16 cellular contexts compared by ENCODE assay signal in genomic region chr20:56420940-56421688, GRCh38. TPM values are rescaled to one million over a fixed set of nuclear protein-coding genes. Genes with fewer than 3 reads are reported as not detected.
DNase-seq lines count a peak whose midpoint lies in the region; ATAC-seq lines count a peak whose summit lies in the region.
"Had no signal": no experiment of that assay in that cellular context is flagged by ENCODE, and none has a peak within 500 bp of the region (broad histone marks: within the 10 kb centered on the region; RNA-seq: fewer than 3 reads in every experiment).

No MANE protein-coding gene starts in this region.

- H3K4me3 Mint-ChIP-seq in activated CD4-positive, alpha-beta T cell treated with anti-CD3 and anti-CD28 coated beads for 36 hours, result no peak overlapping the region
- peak overlapping the region in 5 of 7 donors; percentile 18 to 60 (median 41) for H3K4me3 Mint-ChIP-seq in CD8-positive, alpha-beta memory T cell
- H3K4me3 Mint-ChIP-seq in activated naive CD8-positive, alpha-beta T cell treated with anti-CD3 and anti-CD28 coated beads for 36 hours, result no peak overlapping the region
- H3K4me3 Mint-ChIP-seq in naive thymus-derived CD4-positive, alpha-beta T cell, result peak overlapping the region; percentile 44 to 78 (median 68)
- H3K4me3 Mint-ChIP-seq: neural crest cell had no signal

- POLR2A ChIA-PET in activated CD4-positive, alpha-beta T cell treated with anti-CD3 and anti-CD28 coated beads for 36 hours (lab: Charles Lee), result no interaction called here
- POLR2A ChIA-PET in CD8-positive, alpha-beta memory T cell (lab: Charles Lee), result interaction anchor here (1.1 kb wide), 1 partner anchor 28 kb away, joined by 3 read pairs; no protein-coding TSS in a partner anchor
- POLR2A ChIA-PET in naive thymus-derived CD4-positive, alpha-beta T cell (lab: Charles Lee), result interaction anchor here (0.6 to 8.4 kb wide), 8 partner anchors 8 to 47 kb away, joined by 3 to 67 read pairs (median 4); partner anchors contain the start of genes AURKA, CASS4 and RTF2

- no peaks in the 10 kb centered on the region for H3K27me3 Mint-ChIP-seq in activated CD4-positive, alpha-beta T cell treated with anti-CD3 and anti-CD28 coated beads for 36 hours
- H3K27me3 Mint-ChIP-seq in CD8-positive, alpha-beta memory T cell, result peaks cover 0 to 1% of the 10 kb centered on the region in 2 donors
- H3K27me3 Mint-ChIP-seq in activated naive CD8-positive, alpha-beta T cell treated with anti-CD3 and anti-CD28 coated beads for 36 hours, result no peaks in the 10 kb centered on the region
- H3K27me3 Mint-ChIP-seq in naive thymus-derived CD4-positive, alpha-beta T cell, result no peaks in the 10 kb centered on the region

- no peak overlapping the region for H3K4me3 ChIP-seq in CD8-positive, alpha-beta memory T cell (ENCODE audit: low read length)
- no peak overlapping the region for H3K4me3 ChIP-seq in naive thymus-derived CD4-positive, alpha-beta T cell (ENCODE audit: low read length)
- H3K4me3 ChIP-seq: Peyer's patch, uterus had no signal

- no peaks in the 10 kb centered on the region for H3K9me3 ChIP-seq in CD8-positive, alpha-beta memory T cell (ENCODE audit: low read length)
- no peaks in the 10 kb centered on the region for H3K9me3 ChIP-seq in naive thymus-derived CD4-positive, alpha-beta T cell (ENCODE audit: control insufficient read depth in 2 of 3, low read length in 3 of 3)
- H3K9me3 ChIP-seq: Peyer's patch, uterus had no signal

- DNase-seq in activated CD4-positive, alpha-beta T cell treated with anti-CD3 and anti-CD28 coated beads for 36 hours, result no peak
- DNase-seq in activated CD4-positive, alpha-beta T cell treated with anti-CD3 and anti-CD28 coated beads, Interleukin-2, amount 50 U/mL, for 48 hours, result no peak
- DNase-seq in CD8-positive, alpha-beta memory T cell, result no peak
- no peak for DNase-seq in activated naive CD8-positive, alpha-beta T cell treated with anti-CD3 and anti-CD28 coated beads for 36 hours
- peak in 1 of 9 donors; percentile 20 for DNase-seq in naive thymus-derived CD4-positive, alpha-beta T cell
- DNase-seq in germinal center (ENCODE audit: low spot score) (no peak), cerebellum (ENCODE audit: low spot score) (no peak)
- DNase-seq: COR-L47, erythroblast, GOT3, NCI-H1436, Peyer's patch, uterus had no signal

- peaks cover 11% of the 10 kb centered on the region for H3K36me3 Mint-ChIP-seq in activated CD4-positive, alpha-beta T cell treated with anti-CD3 and anti-CD28 coated beads for 36 hours (ENCODE audit: low read depth)
- H3K36me3 Mint-ChIP-seq in CD8-positive, alpha-beta memory T cell, result peaks cover 0 to 11% (median 11%) of the 10 kb centered on the region in 3 donors
- H3K36me3 Mint-ChIP-seq in activated naive CD8-positive, alpha-beta T cell treated with anti-CD3 and anti-CD28 coated beads for 36 hours, result peaks cover 32% of the 10 kb centered on the region
- peaks cover 0 to 20% (median 8%) of the 10 kb centered on the region in 5 donors for H3K36me3 Mint-ChIP-seq in naive thymus-derived CD4-positive, alpha-beta T cell

- H3K36me3 ChIP-seq in CD8-positive, alpha-beta memory T cell (ENCODE audit: insufficient read depth, low read length), result no peaks in the 10 kb centered on the region
- H3K36me3 ChIP-seq in naive thymus-derived CD4-positive, alpha-beta T cell (ENCODE audit: control insufficient read depth in 2 of 3, insufficient read depth in 3 of 3, low read length in 3 of 3), result no peaks in the 10 kb centered on the region
- H3K36me3 ChIP-seq: Peyer's patch, uterus had no signal

- ATAC-seq in activated CD4-positive, alpha-beta T cell treated with anti-CD3 and anti-CD28 coated beads for 36 hours, result no peak
- no peak for ATAC-seq in naive thymus-derived CD4-positive, alpha-beta T cell
- no peak for ATAC-seq in HG03571 (IDR thresholded peaks at IDR 0.05; ENCODE audit: unreplicated experiment)

- peaks cover 69% of the 10 kb centered on the region for H3K4me1 ChIP-seq in CD8-positive, alpha-beta memory T cell (ENCODE audit: insufficient read depth, low read length)
- H3K4me1 ChIP-seq in naive thymus-derived CD4-positive, alpha-beta T cell (ENCODE audit: control insufficient read depth in 2 of 2, insufficient read depth in 2 of 2, low read length in 2 of 2), result peaks cover 33 to 66% of the 10 kb centered on the region in 2 donors
- H3K4me1 ChIP-seq: uterus had no signal

- H3K27ac Mint-ChIP-seq in activated CD4-positive, alpha-beta T cell treated with anti-CD3 and anti-CD28 coated beads for 36 hours, result peak overlapping the region; percentile 63
- peak overlapping the region; percentile 57 to 100 (median 84) for H3K27ac Mint-ChIP-seq in CD8-positive, alpha-beta memory T cell
- H3K27ac Mint-ChIP-seq in activated naive CD8-positive, alpha-beta T cell treated with anti-CD3 and anti-CD28 coated beads for 36 hours, result peak overlapping the region; percentile 83
- H3K27ac Mint-ChIP-seq in naive thymus-derived CD4-positive, alpha-beta T cell, result peak overlapping the region; percentile 50 to 98 (median 96)

- peaks cover 75% of the 10 kb centered on the region for H3K4me1 Mint-ChIP-seq in activated CD4-positive, alpha-beta T cell treated with anti-CD3 and anti-CD28 coated beads for 36 hours
- H3K4me1 Mint-ChIP-seq in CD8-positive, alpha-beta memory T cell, result peaks cover 50 to 69% (median 60%) of the 10 kb centered on the region in 3 donors
- peaks cover 83% of the 10 kb centered on the region for H3K4me1 Mint-ChIP-seq in activated naive CD8-positive, alpha-beta T cell treated with anti-CD3 and anti-CD28 coated beads for 36 hours
- H3K4me1 Mint-ChIP-seq in naive thymus-derived CD4-positive, alpha-beta T cell, result peaks cover 48 to 85% (median 71%) of the 10 kb centered on the region in 7 donors

- intact Hi-C loops in activated CD4-positive, alpha-beta T cell treated with anti-CD3 and anti-CD28 coated beads for 36 hours (cut with DNase I, micrococcal nuclease), result loop anchor here in 1 of 2 experiments (2.0 kb wide), 1 partner anchor 20 kb away; no protein-coding TSS in a partner anchor
- intact Hi-C loops in naive thymus-derived CD4-positive, alpha-beta T cell (cut with micrococcal nuclease), result loop anchor here in 1 of 2 donors (1.0 kb wide), 1 partner anchor 8 kb away; no protein-coding TSS in a partner anchor

- peak overlapping the region; percentile 41 for H3K27ac ChIP-seq in CD8-positive, alpha-beta memory T cell (ENCODE audit: low read depth, low read length)
- H3K27ac ChIP-seq in naive thymus-derived CD4-positive, alpha-beta T cell (ENCODE audit: low read depth, low read length), result peak overlapping the region; percentile 78
- H3K27ac ChIP-seq: Peyer's patch, uterus, VCaP had no signal

- CTCF ChIA-PET in activated CD4-positive, alpha-beta T cell treated with anti-CD3 and anti-CD28 coated beads for 36 hours (lab: Charles Lee), result interaction anchor here (0.7 to 2.5 kb wide), 5 partner anchors 9 to 43 kb away, joined by 3 to 14 read pairs (median 3); partner anchors contain the start of gene CASS4
- CTCF ChIA-PET in CD8-positive, alpha-beta memory T cell (lab: Charles Lee), result interaction anchor here (0.6 to 3.5 kb wide), 4 partner anchors 8 to 1770 kb away, joined by 3 to 11 read pairs (median 7); partner anchors contain the start of gene CASS4
- CTCF ChIA-PET in naive thymus-derived CD4-positive, alpha-beta T cell (lab: Charles Lee), result interaction anchor here (1.1 to 2.6 kb wide), 2 partner anchors 8 to 16 kb away, joined by 3 to 11 read pairs; partner anchors contain the start of gene CASS4

- no peaks in the 10 kb centered on the region for H3K9me3 Mint-ChIP-seq in activated CD4-positive, alpha-beta T cell treated with anti-CD3 and anti-CD28 coated beads for 36 hours (ENCODE audit: low read depth)
- H3K9me3 Mint-ChIP-seq in CD8-positive, alpha-beta memory T cell, result no peaks in the 10 kb centered on the region
- H3K9me3 Mint-ChIP-seq in activated naive CD8-positive, alpha-beta T cell treated with anti-CD3 and anti-CD28 coated beads for 36 hours, result no peaks in the 10 kb centered on the region
- H3K9me3 Mint-ChIP-seq in naive thymus-derived CD4-positive, alpha-beta T cell, result no peaks in the 10 kb centered on the region
- H3K9me3 Mint-ChIP-seq: neural crest cell had no signal

- no peaks in the 10 kb centered on the region for H3K27me3 ChIP-seq in CD8-positive, alpha-beta memory T cell (ENCODE audit: insufficient read depth, low read length, poor library complexity, severe bottlenecking)
- H3K27me3 ChIP-seq in naive thymus-derived CD4-positive, alpha-beta T cell (ENCODE audit: control insufficient read depth in 2 of 2, insufficient read depth in 2 of 2, low read length in 2 of 2), result no peaks in the 10 kb centered on the region
- H3K27me3 ChIP-seq: Peyer's patch, uterus had no signal

RNA-seq across cellular contexts. Expression of gene CASS4, which starts 9.1 kb away (rescaled TPM):
- total RNA-seq in activated CD4-positive, alpha-beta T cell treated with anti-CD3 and anti-CD28 coated beads for 36 hours, result 1 to 10 TPM; 5.1 to 5.6 TPM
- 1 to 10 TPM; 3.7 TPM for total RNA-seq in CD8-positive, alpha-beta memory T cell
- 5.6 TPM for polyA plus RNA-seq in CD8-positive, alpha-beta memory T cell
- total RNA-seq in activated naive CD8-positive, alpha-beta T cell treated with anti-CD3 and anti-CD28 coated beads for 36 hours, result 1 to 10 TPM; 3.0 to 3.4 TPM
- total RNA-seq in naive thymus-derived CD4-positive, alpha-beta T cell, result 10 to 100 TPM in 4 of 5 experiments, 1 to 10 TPM in 1; 8.0 to 16.9 (median 14.3) TPM
- polyA plus RNA-seq in naive thymus-derived CD4-positive, alpha-beta T cell, result 10 to 100 TPM in 1 of 2 donors, 1 to 10 TPM in 1; 6.8 to 10.7 TPM
- 1.1 TPM for total RNA-seq in cerebellum

RNA-seq across cellular contexts. Expression of gene CSTF1, which starts 28.7 kb away (rescaled TPM):
- 10 to 100 TPM; 62.0 to 84.2 TPM for total RNA-seq in activated CD4-positive, alpha-beta T cell treated with anti-CD3 and anti-CD28 coated beads for 36 hours
- total RNA-seq in CD8-positive, alpha-beta memory T cell, result 10 to 100 TPM; 54.2 to 54.7 TPM
- polyA plus RNA-seq in CD8-positive, alpha-beta memory T cell, result 37.0 TPM
- total RNA-seq in activated naive CD8-positive, alpha-beta T cell treated with anti-CD3 and anti-CD28 coated beads for 36 hours, result 10 to 100 TPM; 66.4 to 69.8 TPM
- total RNA-seq in naive thymus-derived CD4-positive, alpha-beta T cell, result 10 to 100 TPM; 16.4 to 50.7 (median 46.7) TPM
- 10 to 100 TPM; 31.5 to 35.9 TPM for polyA plus RNA-seq in naive thymus-derived CD4-positive, alpha-beta T cell
- 27.5 TPM for total RNA-seq in cerebellum

RNA-seq across cellular contexts. Expression of gene AURKA, which starts 29.1 kb away (rescaled TPM):
- 100 to 1,000 TPM; 103 to 114 TPM for total RNA-seq in activated CD4-positive, alpha-beta T cell treated with anti-CD3 and anti-CD28 coated beads for 36 hours
- 10 to 100 TPM; 49.2 to 50.8 TPM for total RNA-seq in CD8-positive, alpha-beta memory T cell
- polyA plus RNA-seq in CD8-positive, alpha-beta memory T cell, result 1.7 TPM
- 10 to 100 TPM; 83.6 to 85.1 TPM for total RNA-seq in activated naive CD8-positive, alpha-beta T cell treated with anti-CD3 and anti-CD28 coated beads for 36 hours
- 10 to 100 TPM in 1 of 5 experiments, 1 to 10 TPM in 3, under 1 TPM in 1; 0.95 to 44.1 (median 1.2) TPM for total RNA-seq in naive thymus-derived CD4-positive, alpha-beta T cell
- polyA plus RNA-seq in naive thymus-derived CD4-positive, alpha-beta T cell, result under 1 TPM; 0.43 to 0.64 TPM
- total RNA-seq in cerebellum, result 8.3 TPM

RNA-seq across cellular contexts. Expression of gene RTF2, which starts 47.3 kb away (rescaled TPM):
- 10 to 100 TPM; 68.5 to 80.8 TPM for total RNA-seq in activated CD4-positive, alpha-beta T cell treated with anti-CD3 and anti-CD28 coated beads for 36 hours
- total RNA-seq in CD8-positive, alpha-beta memory T cell, result 10 to 100 TPM; 82.5 to 85.1 TPM
- 121 TPM for polyA plus RNA-seq in CD8-positive, alpha-beta memory T cell
- total RNA-seq in activated naive CD8-positive, alpha-beta T cell treated with anti-CD3 and anti-CD28 coated beads for 36 hours, result 10 to 100 TPM; 70.3 to 76.3 TPM
- 100 to 1,000 TPM in 1 of 5 experiments, 10 to 100 TPM in 4; 62.5 to 118 (median 72.0) TPM for total RNA-seq in naive thymus-derived CD4-positive, alpha-beta T cell
- 100 to 1,000 TPM; 156 to 157 TPM for polyA plus RNA-seq in naive thymus-derived CD4-positive, alpha-beta T cell
- total RNA-seq in cerebellum, result 32.2 TPM

Comparison
In these comparisons a context has a peak if more than half of its experiments do, and no peak if none do; other contexts are left out.
1. H3K4me3 Mint-ChIP-seq: peak in CD8-positive, alpha-beta memory T cell (5 of 7) and naive thymus-derived CD4-positive, alpha-beta T cell (10 of 10); none in activated CD4-positive, alpha-beta T cell treated with anti-CD3 and anti-CD28 coated beads for 36 hours (single experiment) and activated naive CD8-positive, alpha-beta T cell treated with anti-CD3 and anti-CD28 coated beads for 36 hours (single experiment).
2. Peak in every context shown above with its lines, with median percentiles within 50 percentile points of each other: H3K27ac Mint-ChIP-seq.